22 cellular contexts compared by ENCODE assay signal in genomic region chr10:102549549-102549948, GRCh38. TPM values are rescaled to one million over a fixed set of nuclear protein-coding genes. Genes with fewer than 3 reads are reported as not detected.
DNase-seq lines count a peak whose midpoint lies in the region; ATAC-seq, FAIRE-seq and TF ChIP-seq lines count a peak whose summit lies in the region.
"Had no signal": no experiment of that assay in that cellular context is flagged by ENCODE, and none has a peak within 500 bp of the region (broad histone marks: within the 10 kb centered on the region; RNA-seq: fewer than 3 reads in every experiment).

No MANE protein-coding gene starts in this region.

- H3K4me1 ChIP-seq in gastrocnemius medialis: peaks cover 16 to 27% of the 10 kb centered on the region in 2 donors

- H3K27me3 Mint-ChIP-seq in activated T-cell treated with anti-CD3 and anti-CD28 coated beads, Interleukin-2, amount 50 U/mL, for 72 hours (ENCODE audit: low read depth): no peaks in the 10 kb centered on the region
- H3K27me3 Mint-ChIP-seq: CD4-positive, alpha-beta T cell had no signal

- ATAC-seq in gastrocnemius medialis: peak; percentile 75 to 94
- ATAC-seq in activated T-cell treated with anti-CD3 and anti-CD28 coated beads, Interleukin-2, amount 50 U/mL, for 72 hours (replicated peaks in 1 of 2): no peak
- ATAC-seq: Panc1 had no signal

- in situ Hi-C loops in gastrocnemius medialis (cut with MboI; ENCODE audit: low sequenced_read_pairs in 4 of 4): no loop called here

- H3K27me3 ChIP-seq in gastrocnemius medialis: no peaks in the 10 kb centered on the region

- H3K27ac ChIP-seq in gastrocnemius medialis: peak overlapping the region in 3 of 4 donors; percentile 32 to 64 (median 48)

- FAIRE-seq in HTR-8/SVneo (lab: Jason Lieb, UNC): no peak
- FAIRE-seq: GM12891 had no signal

- H3K9me3 Mint-ChIP-seq in activated T-cell treated with anti-CD3 and anti-CD28 coated beads, Interleukin-2, amount 50 U/mL, for 72 hours: no peaks in the 10 kb centered on the region
- H3K9me3 Mint-ChIP-seq: CD4-positive, alpha-beta T cell had no signal

- H3K27ac Mint-ChIP-seq in activated T-cell treated with anti-CD3 and anti-CD28 coated beads, Interleukin-2, amount 50 U/mL, for 72 hours: no peak overlapping the region
- H3K27ac Mint-ChIP-seq: CD4-positive, alpha-beta T cell had no signal

- DNase-seq in AG08395 (ENCODE audit: low spot score) (peak; percentile 7), LHCN-M2 (ENCODE audit: low read depth) (peak; percentile 27), fibroblast of mammary gland (ENCODE audit: low read depth) (peak; percentile 4), gastrocnemius medialis (peak; percentile 29 to 59), HT-29 (ENCODE audit: low spot score) (no peak), HTR-8/SVneo (ENCODE audit: insufficient read length, low spot score) (no peak)
- DNase-seq in activated T-cell treated with anti-CD3 and anti-CD28 coated beads, Interleukin-2, amount 50 U/mL, for 72 hours: no peak
- DNase-seq: CD4-positive, alpha-beta T cell; COR-L47; DMS79 treated with DMSO at 0.1 percent for 48 hours; Karpas-422; NCI-H1694; NCI-H2081; NCI-H2171; NCI-H345; NCI-H524; NCI-H774; NK-92 treated with Interleukin-12 subunit alpha and Interleukin-12 subunit beta, amount 100 ng/mL, for 24 hours; SIG-M5; SK-N-SH had no signal

- H3K36me3 Mint-ChIP-seq in activated T-cell treated with anti-CD3 and anti-CD28 coated beads, Interleukin-2, amount 50 U/mL, for 72 hours (ENCODE audit: insufficient read depth in 2 of 2): no peaks in the 10 kb centered on the region

- H3K9me3 ChIP-seq in gastrocnemius medialis: no peaks in the 10 kb centered on the region
- H3K9me3 ChIP-seq: SK-N-SH had no signal

- no peak overlapping the region for H3K4me3 ChIP-seq in fibroblast of mammary gland (ENCODE audit: control insufficient read depth, low read depth, low read length)
- no peak overlapping the region for H3K4me3 ChIP-seq in gastrocnemius medialis

- H3K4me3 Mint-ChIP-seq in activated T-cell treated with anti-CD3 and anti-CD28 coated beads, Interleukin-2, amount 50 U/mL, for 72 hours: no peak overlapping the region
- H3K4me3 Mint-ChIP-seq: CD4-positive, alpha-beta T cell had no signal

- H3K4me1 Mint-ChIP-seq in activated T-cell treated with anti-CD3 and anti-CD28 coated beads, Interleukin-2, amount 50 U/mL, for 72 hours (ENCODE audit: low read depth): no peaks in the 10 kb centered on the region

- intact Hi-C loops in gastrocnemius medialis (cut with DNase I; ENCODE audit: low total_unique reads): no loop called here

- TF ChIP-seq CTCF in fibroblast of mammary gland (conservative IDR thresholded peaks at IDR 0.05; ENCODE audit: control insufficient read depth, insufficient read depth, low read depth, low read length) (no peak), gastrocnemius medialis (IDR thresholded peaks at IDR 0.05 in 4 of 5, conservative IDR thresholded peaks at IDR 0.05 in 1 of 5) (no peak)

- TF ChIP-seq POLR2A in gastrocnemius medialis (IDR thresholded peaks at IDR 0.05): no peak

- H3K36me3 ChIP-seq in gastrocnemius medialis: no peaks in the 10 kb centered on the region

RNA-seq across cellular contexts. Expression of gene SUFU, which starts 45.8 kb away (rescaled TPM):
- 4.0 and 4.3 TPM in 2 replicates for total RNA-seq in LHCN-M2 (2014; rRNA removed)
- 7.6 TPM for polyA plus RNA-seq in LHCN-M2 (2012)
- total RNA-seq in gastrocnemius medialis: 10 to 100 TPM in 1 of 4 donors, 1 to 10 TPM in 3; 7.3 to 11.8 (median 7.9) TPM
- total RNA-seq in HT-29 (2014; rRNA removed; shearing (Covaris generic)): 1.8 and 2.0 TPM in 2 replicates
- 1 to 10 TPM; 9.1 to 9.2 TPM for total RNA-seq in activated T-cell treated with anti-CD3 and anti-CD28 coated beads, Interleukin-2, amount 50 U/mL, for 72 hours

RNA-seq across cellular contexts. Expression of gene ACTR1A, which starts 47.0 kb away (rescaled TPM):
- total RNA-seq in LHCN-M2 (2014; rRNA removed) (139 and 159 TPM in 2 replicates), gastrocnemius medialis (100 to 1,000 TPM; 212 to 261 (median 252) TPM)
- polyA plus RNA-seq in LHCN-M2 (2012): 145 TPM
- total RNA-seq in HT-29 (2014; rRNA removed; shearing (Covaris generic)): 65.8 and 66.2 TPM in 2 replicates
- total RNA-seq in activated T-cell treated with anti-CD3 and anti-CD28 coated beads, Interleukin-2, amount 50 U/mL, for 72 hours: 10 to 100 TPM; 61.6 to 68.3 TPM

Comparison
In these comparisons a context has a peak if more than half of its experiments do, and no peak if none do; other contexts are left out.
1. DNase-seq: peak in AG08395 (single experiment), LHCN-M2 (single experiment), fibroblast of mammary gland (single experiment) and gastrocnemius medialis (2 of 2); none in HT-29 (single experiment), activated T-cell treated with anti-CD3 and anti-CD28 coated beads, Interleukin-2, amount 50 U/mL, for 72 hours (0 of 2) and HTR-8/SVneo (single experiment).
2. ATAC-seq: peak in gastrocnemius medialis (2 of 2); none in activated T-cell treated with anti-CD3 and anti-CD28 coated beads, Interleukin-2, amount 50 U/mL, for 72 hours (0 of 2).